8 cellular contexts compared by ENCODE assay signal in the genomic region with DNA sequence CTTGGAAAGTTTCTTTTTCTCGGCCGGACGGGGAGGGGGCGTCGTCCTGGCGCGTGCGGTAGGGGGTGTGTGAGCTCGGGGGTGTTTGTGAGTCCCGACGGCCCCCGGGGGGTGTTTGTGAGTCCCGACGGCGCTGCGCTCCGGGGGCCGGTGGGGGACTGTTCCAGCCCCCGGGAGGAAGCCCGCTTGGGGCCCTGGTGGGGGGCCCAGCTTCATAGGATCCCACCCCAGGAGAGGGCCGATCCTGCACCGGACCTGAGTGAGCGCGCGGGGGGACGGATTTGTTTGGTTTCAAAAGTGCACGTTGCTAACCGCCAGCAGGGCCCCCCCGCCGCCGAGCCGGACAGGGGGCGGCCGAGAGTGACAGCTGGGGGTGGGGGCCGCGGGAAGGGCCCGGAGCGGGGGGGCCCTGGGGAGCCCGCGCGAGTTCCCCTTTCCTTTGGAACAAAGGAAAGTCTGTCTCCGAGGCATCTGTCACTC. TPM values are rescaled to one million over a fixed set of nuclear protein-coding genes. Genes with fewer than 3 reads are reported as not detected.
DNase-seq lines count a peak whose midpoint lies in the region; ATAC-seq and TF ChIP-seq lines count a peak whose summit lies in the region.

No MANE protein-coding gene starts in this region.

- peak overlapping the region; percentile 96 for H3K4me2 ChIP-seq in GM23338

- H3F3A ChIP-seq in GM23338 (replicated peaks; ENCODE audit: low read depth), result peaks cover 6% of the 10 kb centered on the region; the same call in 1 of the 2 replicates

- H3K4me1 Mint-ChIP-seq in GM23338, result peaks cover 50% of the 10 kb centered on the region

- H4K20me1 ChIP-seq in GM23338 (replicated peaks; ENCODE audit: insufficient read depth), result peaks cover 19% of the 10 kb centered on the region

- no peaks in the 10 kb centered on the region for H3K27me3 ChIP-seq in GM23338 (ENCODE audit: insufficient read depth)
- H3K27me3 ChIP-seq in SJSA1 (replicated peaks), result no peaks in the 10 kb centered on the region

- H3K79me2 ChIP-seq in GM23338 (replicated peaks; ENCODE audit: insufficient read depth), result peaks cover 64% of the 10 kb centered on the region

- 0 out of 3 replicates have a peak, but pooled peaks have one; percentile 1 for ATAC-seq in GM23338
- peak; percentile 42 for ATAC-seq in left colon

- H3K27ac Mint-ChIP-seq in GM23338, result no peak overlapping the region

- H2AFZ ChIP-seq in GM23338, result no peak overlapping the region

- H3K27me3 Mint-ChIP-seq in GM23338 (ENCODE audit: insufficient read depth, low read depth, poor library complexity), result peaks cover 29% of the 10 kb centered on the region

- peak; percentile 52 for DNase-seq in AG08396 (ENCODE audit: low spot score)
- no peak for DNase-seq in GM23338 (ENCODE audit: low spot score)
- peak in 1 of 2 experiments; percentile 49 for DNase-seq in SJSA1 (ENCODE audit: low read depth in 1 of 2, low spot score in 2 of 2)
- DNase-seq in caudate nucleus (lab: John Stamatoyannopoulos, UW), result peak in 19 of 61 donors; percentile 2 to 45 (median 17)
- DNase-seq in left colon, result peak; percentile 31 to 63
- DNase-seq in stimulated activated CD8-positive, alpha-beta memory T cell treated with anti-CD3 and anti-CD28 coated beads, Interleukin-4, amount 100 ng/mL, for 24 hours (ENCODE audit: low read depth), result peak; percentile 22
- DNase-seq in NCI-H2081 (lab: John Stamatoyannopoulos, UW), result no peak
- no peak for DNase-seq in NCI-H2196 treated with DMSO at 0.1 percent for 48 hours (lab: John Stamatoyannopoulos, UW; ENCODE audit: unreplicated experiment)

- H3K4me1 ChIP-seq in GM23338 (ENCODE audit: insufficient read depth), result peaks cover 38% of the 10 kb centered on the region
- peaks cover 37% of the 10 kb centered on the region for H3K4me1 ChIP-seq in SJSA1 (replicated peaks)

- intact Hi-C loops in left colon (cut with DNase I, micrococcal nuclease), result no loop called here

- H3K36me3 Mint-ChIP-seq in GM23338 (ENCODE audit: low read depth), result peaks cover 25% of the 10 kb centered on the region

- no peak for TF ChIP-seq CTCF in GM23338 (conservative IDR thresholded peaks at IDR 0.05; ENCODE audit: low read depth in 2 of 2)

- peak overlapping the region; percentile 92 for H3K4me3 ChIP-seq in GM23338
- peak overlapping the region; percentile 70 for H3K4me3 ChIP-seq in SJSA1

- H3K4me3 Mint-ChIP-seq in GM23338, result peak overlapping the region; percentile 94

- no peaks in the 10 kb centered on the region for H3K9me3 Mint-ChIP-seq in GM23338

- H3K36me3 ChIP-seq in GM23338 (ENCODE audit: insufficient read depth), result no peaks in the 10 kb centered on the region
- peaks cover 4% of the 10 kb centered on the region for H3K36me3 ChIP-seq in SJSA1

- no peaks in the 10 kb centered on the region for H3K9me2 ChIP-seq in GM23338 (ENCODE audit: insufficient read depth)

- H3K9me3 ChIP-seq in SJSA1 (replicated peaks), result no peaks in the 10 kb centered on the region

- H3K27ac ChIP-seq in GM23338 (ENCODE audit: low read depth) (peak overlapping the region; percentile 50; the same call in 1 of the 2 replicates), SJSA1 (peak overlapping the region; percentile 52), caudate nucleus (ENCODE audit: low read depth, low read length) (peak overlapping the region; percentile 78)

TF ChIP-seq in GM23338, 12 proteins besides CTCF, POLR2A, EP300 and RAD21 (continues in another document):
- no peak for TF ChIP-seq CREB1 (CRISPR knock-in tag; IDR thresholded peaks at IDR 0.05; ENCODE audit: low read depth)
- TF ChIP-seq, protein P1, sequence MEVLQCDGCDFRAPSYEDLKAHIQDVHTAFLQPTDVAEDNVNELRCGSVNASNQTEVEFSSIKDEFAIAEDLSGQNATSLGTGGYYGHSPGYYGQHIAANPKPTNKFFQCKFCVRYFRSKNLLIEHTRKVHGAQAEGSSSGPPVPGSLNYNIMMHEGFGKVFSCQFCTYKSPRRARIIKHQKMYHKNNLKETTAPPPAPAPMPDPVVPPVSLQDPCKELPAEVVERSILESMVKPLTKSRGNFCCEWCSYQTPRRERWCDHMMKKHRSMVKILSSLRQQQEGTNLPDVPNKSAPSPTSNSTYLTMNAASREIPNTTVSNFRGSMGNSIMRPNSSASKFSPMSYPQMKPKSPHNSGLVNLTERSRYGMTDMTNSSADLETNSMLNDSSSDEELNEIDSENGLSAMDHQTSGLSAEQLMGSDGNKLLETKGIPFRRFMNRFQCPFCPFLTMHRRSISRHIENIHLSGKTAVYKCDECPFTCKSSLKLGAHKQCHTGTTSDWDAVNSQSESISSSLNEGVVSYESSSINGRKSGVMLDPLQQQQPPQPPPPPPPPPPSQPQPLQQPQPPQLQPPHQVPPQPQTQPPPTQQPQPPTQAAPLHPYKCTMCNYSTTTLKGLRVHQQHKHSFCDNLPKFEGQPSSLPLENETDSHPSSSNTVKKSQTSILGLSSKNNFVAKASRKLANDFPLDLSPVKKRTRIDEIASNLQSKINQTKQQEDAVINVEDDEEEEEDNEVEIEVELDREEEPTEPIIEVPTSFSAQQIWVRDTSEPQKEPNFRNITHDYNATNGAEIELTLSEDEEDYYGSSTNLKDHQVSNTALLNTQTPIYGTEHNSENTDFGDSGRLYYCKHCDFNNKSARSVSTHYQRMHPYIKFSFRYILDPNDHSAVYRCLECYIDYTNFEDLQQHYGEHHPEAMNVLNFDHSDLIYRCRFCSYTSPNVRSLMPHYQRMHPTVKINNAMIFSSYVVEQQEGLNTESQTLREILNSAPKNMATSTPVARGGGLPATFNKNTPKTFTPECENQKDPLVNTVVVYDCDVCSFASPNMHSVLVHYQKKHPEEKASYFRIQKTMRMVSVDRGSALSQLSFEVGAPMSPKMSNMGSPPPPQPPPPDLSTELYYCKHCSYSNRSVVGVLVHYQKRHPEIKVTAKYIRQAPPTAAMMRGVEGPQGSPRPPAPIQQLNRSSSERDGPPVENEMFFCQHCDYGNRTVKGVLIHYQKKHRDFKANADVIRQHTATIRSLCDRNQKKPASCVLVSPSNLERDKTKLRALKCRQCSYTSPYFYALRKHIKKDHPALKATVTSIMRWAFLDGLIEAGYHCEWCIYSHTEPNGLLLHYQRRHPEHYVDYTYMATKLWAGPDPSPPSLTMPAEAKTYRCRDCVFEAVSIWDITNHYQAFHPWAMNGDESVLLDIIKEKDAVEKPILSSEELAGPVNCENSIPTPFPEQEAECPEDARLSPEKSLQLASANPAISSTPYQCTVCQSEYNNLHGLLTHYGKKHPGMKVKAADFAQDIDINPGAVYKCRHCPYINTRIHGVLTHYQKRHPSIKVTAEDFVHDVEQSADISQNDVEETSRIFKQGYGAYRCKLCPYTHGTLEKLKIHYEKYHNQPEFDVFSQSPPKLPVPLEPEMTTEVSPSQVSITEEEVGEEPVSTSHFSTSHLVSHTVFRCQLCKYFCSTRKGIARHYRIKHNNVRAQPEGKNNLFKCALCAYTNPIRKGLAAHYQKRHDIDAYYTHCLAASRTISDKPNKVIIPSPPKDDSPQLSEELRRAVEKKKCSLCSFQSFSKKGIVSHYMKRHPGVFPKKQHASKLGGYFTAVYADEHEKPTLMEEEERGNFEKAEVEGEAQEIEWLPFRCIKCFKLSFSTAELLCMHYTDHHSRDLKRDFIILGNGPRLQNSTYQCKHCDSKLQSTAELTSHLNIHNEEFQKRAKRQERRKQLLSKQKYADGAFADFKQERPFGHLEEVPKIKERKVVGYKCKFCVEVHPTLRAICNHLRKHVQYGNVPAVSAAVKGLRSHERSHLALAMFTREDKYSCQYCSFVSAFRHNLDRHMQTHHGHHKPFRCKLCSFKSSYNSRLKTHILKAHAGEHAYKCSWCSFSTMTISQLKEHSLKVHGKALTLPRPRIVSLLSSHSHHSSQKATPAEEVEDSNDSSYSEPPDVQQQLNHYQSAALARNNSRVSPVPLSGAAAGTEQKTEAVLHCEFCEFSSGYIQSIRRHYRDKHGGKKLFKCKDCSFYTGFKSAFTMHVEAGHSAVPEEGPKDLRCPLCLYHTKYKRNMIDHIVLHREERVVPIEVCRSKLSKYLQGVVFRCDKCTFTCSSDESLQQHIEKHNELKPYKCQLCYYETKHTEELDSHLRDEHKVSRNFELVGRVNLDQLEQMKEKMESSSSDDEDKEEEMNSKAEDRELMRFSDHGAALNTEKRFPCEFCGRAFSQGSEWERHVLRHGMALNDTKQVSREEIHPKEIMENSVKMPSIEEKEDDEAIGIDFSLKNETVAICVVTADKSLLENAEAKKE (CRISPR knock-in tag; IDR thresholded peaks at IDR 0.05), result no peak
- TF ChIP-seq, protein P2, sequence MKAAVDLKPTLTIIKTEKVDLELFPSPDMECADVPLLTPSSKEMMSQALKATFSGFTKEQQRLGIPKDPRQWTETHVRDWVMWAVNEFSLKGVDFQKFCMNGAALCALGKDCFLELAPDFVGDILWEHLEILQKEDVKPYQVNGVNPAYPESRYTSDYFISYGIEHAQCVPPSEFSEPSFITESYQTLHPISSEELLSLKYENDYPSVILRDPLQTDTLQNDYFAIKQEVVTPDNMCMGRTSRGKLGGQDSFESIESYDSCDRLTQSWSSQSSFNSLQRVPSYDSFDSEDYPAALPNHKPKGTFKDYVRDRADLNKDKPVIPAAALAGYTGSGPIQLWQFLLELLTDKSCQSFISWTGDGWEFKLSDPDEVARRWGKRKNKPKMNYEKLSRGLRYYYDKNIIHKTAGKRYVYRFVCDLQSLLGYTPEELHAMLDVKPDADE (IDR thresholded peaks at IDR 0.05), result no peak

RNA-seq across cellular contexts. Expression of a gene that starts 0.4 kb away (rescaled TPM):
- 59.8 and 63.2 TPM in 2 replicates for total RNA-seq in GM23338 (2014; rRNA removed; shearing (Covaris generic))
- polyA plus RNA-seq in GM23338 (2016; fragmentation: Nextera tagmentation; extraction: Ambion mirVana), result 44.8 and 47.6 TPM in 2 replicates
- 7.5 and 13.8 TPM in 2 replicates for total RNA-seq in SJSA1 (2014; rRNA removed; shearing (Covaris generic))
- 1 to 10 TPM; 4.8 to 4.9 TPM for total RNA-seq in left colon

RNA-seq across cellular contexts. Expression of a gene that starts 31.7 kb away (rescaled TPM):
- total RNA-seq in GM23338 (2014; rRNA removed; shearing (Covaris generic)), result 126 and 138 TPM in 2 replicates
- 119 and 123 TPM in 2 replicates for polyA plus RNA-seq in GM23338 (2016; fragmentation: Nextera tagmentation; extraction: Ambion mirVana)
- 122 and 154 TPM in 2 replicates for total RNA-seq in SJSA1 (2014; rRNA removed; shearing (Covaris generic))
- 100 to 1,000 TPM; 161 to 165 TPM for total RNA-seq in left colon

RNA-seq across cellular contexts. Expression of a gene that starts 32.5 kb away (rescaled TPM):
- total RNA-seq in GM23338 (2014; rRNA removed; shearing (Covaris generic)), result 23.5 and 29.7 TPM in 2 replicates
- 100 and 123 TPM in 2 replicates for polyA plus RNA-seq in GM23338 (2016; fragmentation: Nextera tagmentation; extraction: Ambion mirVana)
- 213 and 260 TPM in 2 replicates for total RNA-seq in SJSA1 (2014; rRNA removed; shearing (Covaris generic))
- 100 to 1,000 TPM in 1 of 2 donors, 10 to 100 TPM in 1; 36.9 to 484 TPM for total RNA-seq in left colon

Comparison
In these comparisons a context has a peak if more than half of its experiments do, and no peak if none do; other contexts are left out.
1. DNase-seq: peak in AG08396 (single experiment), left colon (2 of 2) and stimulated activated CD8-positive, alpha-beta memory T cell treated with anti-CD3 and anti-CD28 coated beads, Interleukin-4, amount 100 ng/mL, for 24 hours (single experiment); none in GM23338 (single experiment), NCI-H2081 (0 of 2) and NCI-H2196 treated with DMSO at 0.1 percent for 48 hours (single experiment).
2. Peak in every context shown above with its lines, with median percentiles within 50 percentile points of each other: H3K27ac ChIP-seq.